Comparison of ENCODE assay signal across 36 cellular contexts in the genomic region with DNA sequence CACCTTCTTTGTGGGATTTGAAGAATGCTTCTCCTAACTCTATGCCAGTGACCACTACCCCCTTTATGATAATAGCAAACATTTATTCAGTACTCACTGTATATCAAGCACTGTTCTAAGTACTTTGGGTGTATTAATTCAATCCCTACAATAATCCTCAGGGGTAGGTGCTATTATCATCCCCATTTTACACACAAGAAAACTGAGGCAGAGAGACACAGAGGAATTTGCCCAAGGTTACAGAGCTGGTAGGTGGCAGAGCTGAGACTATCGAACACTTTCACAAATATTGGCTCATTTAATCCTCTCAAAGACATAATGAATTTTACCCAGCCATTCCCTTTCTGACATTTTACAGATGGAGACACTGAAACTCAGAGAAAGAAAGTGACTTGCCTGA.
"Had no signal": no experiment of that assay in that cellular context is flagged by ENCODE, and none has a peak within 500 bp of the region (broad histone marks: within the 10 kb centered on the region; RNA-seq: fewer than 3 reads in every experiment).

No MANE protein-coding gene starts in this region.

- H3K4me3 ChIP-seq: MG63 had no signal

- H3K36me3 ChIP-seq: MG63 had no signal

- H3K9me3 ChIP-seq: MG63 had no signal

- H3K27me3 ChIP-seq: MG63 had no signal

- DNase-seq: Karpas-422, Kasumi-1, MG63, MM.1S, MV-4-11, NCI-H1048, NCI-H1092, NCI-H1092 treated with DMSO at 0.1 percent for 48 hours, NCI-H1105, NCI-H1105 treated with DMSO at 0.1 percent for 48 hours, NCI-H1417, NCI-H1417 treated with DMSO at 0.1 percent for 48 hours, NCI-H1436, NCI-H1436 treated with DMSO at 0.1 percent for 48 hours, NCI-H146, NCI-H1694, NCI-H1694 treated with DMSO at 0.1 percent for 48 hours, NCI-H187, NCI-H187 treated with DMSO at 0.1 percent for 48 hours, NCI-H1930, NCI-H2029, NCI-H2029 treated with DMSO at 0.1 percent for 48 hours, NCI-H2081, NCI-H2081 treated with DMSO at 0.1 percent for 48 hours, NCI-H2107, NCI-H2171, NCI-H2171 treated with DMSO at 0.1 percent for 48 hours, NCI-H2227 treated with DMSO at 0.1 percent for 48 hours, NCI-H226, NCI-H345, NCI-H446, NCI-H446 treated with DMSO at 0.1 percent for 48 hours, NCI-H510A, NCI-H510A treated with DMSO at 0.1 percent for 48 hours, NCI-H524, NCI-H524 treated with DMSO at 0.1 percent for 48 hours had no signal
